In the genomic region with DNA sequence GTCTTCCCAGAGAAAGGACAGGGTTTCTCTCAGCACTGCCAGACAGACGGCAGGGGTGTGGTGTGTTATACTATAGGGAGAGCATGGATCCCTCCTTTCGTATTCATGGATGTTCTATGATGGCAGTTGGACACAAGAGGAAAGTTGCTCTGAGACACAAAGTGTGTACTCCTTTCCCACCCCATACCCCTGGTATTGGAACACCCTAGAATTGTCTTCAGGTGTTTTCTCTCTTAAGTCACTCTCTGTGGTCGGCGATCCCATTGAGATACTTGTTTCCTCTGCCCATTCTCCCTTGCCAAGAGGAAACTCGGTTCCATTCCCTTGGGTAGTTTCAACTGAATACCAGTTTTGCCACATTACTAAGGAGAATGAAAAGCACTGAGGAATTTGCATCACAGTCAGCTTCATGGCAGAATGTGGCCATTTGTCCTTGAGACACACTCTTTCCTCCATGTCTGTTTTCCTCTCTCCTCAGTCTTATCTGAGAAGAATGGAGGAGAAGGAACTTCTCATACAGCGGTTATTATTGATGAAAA, we compare ENCODE assay signal across 25 cellular contexts. TPM values are rescaled to one million over a fixed set of nuclear protein-coding genes. Genes with fewer than 3 reads are reported as not detected.
"Had no signal": no experiment of that assay in that cellular context is flagged by ENCODE, and none has a peak within 500 bp of the region (broad histone marks: within the 10 kb centered on the region; RNA-seq: fewer than 3 reads in every experiment).

No MANE protein-coding gene starts in this region.

- DNase-seq: dermis blood vessel endothelial cell; dorsolateral prefrontal cortex; effector CD4-positive, alpha-beta T cell; effector memory CD4-positive, alpha-beta T cell; esophagus squamous epithelium; foreskin fibroblast; foreskin melanocyte; gastrocnemius medialis; glutamatergic neuron; head of caudate nucleus; heart right ventricle; hippocampal formation; immature natural killer cell; islet precursor cell; left cardiac atrium; left lung; left ventricle myocardium superior; lower lobe of right lung; mesenchymal stem cell; mucosa of descending colon; naive B cell had no signal

- H3K27me3 ChIP-seq: left lung had no signal

- H3K4me3 ChIP-seq: coronary artery, dorsolateral prefrontal cortex, esophagus squamous epithelium, gastrocnemius medialis, heart right ventricle, left lung, lower lobe of right lung, mucosa of descending colon had no signal

- H3K4me1 ChIP-seq: esophagus squamous epithelium, gastrocnemius medialis, heart right ventricle, left lung, lower lobe of right lung had no signal

- H3K27ac ChIP-seq: coronary artery, dorsolateral prefrontal cortex, epithelial cell of prostate, esophagus squamous epithelium, gastrocnemius medialis, heart right ventricle, left lung, lower lobe of right lung had no signal

- H3K36me3 ChIP-seq: esophagus squamous epithelium, gastrocnemius medialis, heart right ventricle, left lung, lower lobe of right lung had no signal

- ATAC-seq: esophagus mucosa, gastrocnemius medialis, heart right ventricle, left cardiac atrium, left lung, left ventricle myocardium superior, lower lobe of right lung, mucosa of descending colon had no signal

- H3K9me3 ChIP-seq: gastrocnemius medialis, lower lobe of right lung had no signal

- FAIRE-seq: colon had no signal

RNA-seq across cellular contexts. Expression of gene RNF182, which starts 53.4 kb away (rescaled TPM):
- polyA plus RNA-seq: immature natural killer cell had no signal
